Comparison of ENCODE assay signal across 8 cellular contexts in genomic region chr3:192130534-192131132, GRCh38.
DNase-seq lines count a peak whose midpoint lies in the region; ATAC-seq and TF ChIP-seq lines count a peak whose summit lies in the region.

No MANE protein-coding gene starts in this region.

- no peak overlapping the region for H3K27ac Mint-ChIP-seq in nephron progenitor cell

- peak; percentile 76 for ATAC-seq in GM21576 (IDR thresholded peaks at IDR 0.05; ENCODE audit: unreplicated experiment)
- peak; percentile 88 for ATAC-seq in RWPE2 (ENCODE audit: low read depth)
- ATAC-seq in esophagus mucosa = peak; percentile 83

- no peaks in the 10 kb centered on the region for H3K9me3 ChIP-seq in RWPE2 (ENCODE audit: severe bottlenecking)

- peaks cover 11% of the 10 kb centered on the region for H3K36me3 Mint-ChIP-seq in nephron progenitor cell (ENCODE audit: low read depth)

- peak; percentile 15 to 20 for DNase-seq in activated T-cell treated with anti-CD3 and anti-CD28 coated beads, Interleukin-2, amount 50 U/mL, for 48 hours
- no peak for DNase-seq in activated T-cell treated with anti-CD3 and anti-CD28 coated beads, Interleukin-2, amount 50 U/mL, for 1 hour
- DNase-seq in HS-5 (ENCODE audit: low read depth) (peak; percentile 37), RWPE2 (ENCODE audit: low spot score) (no peak), nephron progenitor cell (peak; percentile 12)
- DNase-seq in activated CD4-positive, CD25-positive, alpha-beta regulatory T cell treated with anti-CD3 and anti-CD28 coated beads, Interleukin-2, amount 50 U/mL, for 72 hours = no peak

- H3K36me3 ChIP-seq in RWPE2 (ENCODE audit: low read depth) = no peaks in the 10 kb centered on the region

- H3K4me3 ChIP-seq in RWPE2 (ENCODE audit: severe bottlenecking) = no peak overlapping the region

- H3K27me3 Mint-ChIP-seq in nephron progenitor cell (ENCODE audit: low read depth, poor library complexity) = peaks cover 5% of the 10 kb centered on the region

- peaks cover 18% of the 10 kb centered on the region for H3K9me3 Mint-ChIP-seq in nephron progenitor cell

- H3K27me3 ChIP-seq in RWPE2 (ENCODE audit: insufficient read depth, poor library complexity, severe bottlenecking) = no peaks in the 10 kb centered on the region

- no peak overlapping the region for H3K27ac ChIP-seq in RWPE2 (ENCODE audit: poor library complexity, severe bottlenecking)

- peak; percentile 77 for TF ChIP-seq CTCF in RWPE2 (IDR thresholded peaks at IDR 0.05; ENCODE audit: poor library complexity, severe bottlenecking)
- TF ChIP-seq CTCF in nephron progenitor cell (IDR thresholded peaks at IDR 0.05) = peak; percentile 48

- peaks cover 4% of the 10 kb centered on the region for H3K4me1 ChIP-seq in RWPE2 (ENCODE audit: insufficient read depth, poor library complexity, severe bottlenecking)

- no peak overlapping the region for H3K4me3 Mint-ChIP-seq in nephron progenitor cell

- no peaks in the 10 kb centered on the region for H3K4me1 Mint-ChIP-seq in nephron progenitor cell

Comparison
In these comparisons a context has a peak if more than half of its experiments do, and no peak if none do; other contexts are left out.
1. DNase-seq: peak in activated T-cell treated with anti-CD3 and anti-CD28 coated beads, Interleukin-2, amount 50 U/mL, for 48 hours (2 of 2), HS-5 (single experiment) and nephron progenitor cell (single experiment); none in activated T-cell treated with anti-CD3 and anti-CD28 coated beads, Interleukin-2, amount 50 U/mL, for 1 hour (single experiment), RWPE2 (single experiment) and activated CD4-positive, CD25-positive, alpha-beta regulatory T cell treated with anti-CD3 and anti-CD28 coated beads, Interleukin-2, amount 50 U/mL, for 72 hours (single experiment).
2. Peak in every context shown above with its lines, with median percentiles within 50 percentile points of each other: ATAC-seq.